Comparison of ENCODE assay signal across 28 cellular contexts in the genomic region with DNA sequence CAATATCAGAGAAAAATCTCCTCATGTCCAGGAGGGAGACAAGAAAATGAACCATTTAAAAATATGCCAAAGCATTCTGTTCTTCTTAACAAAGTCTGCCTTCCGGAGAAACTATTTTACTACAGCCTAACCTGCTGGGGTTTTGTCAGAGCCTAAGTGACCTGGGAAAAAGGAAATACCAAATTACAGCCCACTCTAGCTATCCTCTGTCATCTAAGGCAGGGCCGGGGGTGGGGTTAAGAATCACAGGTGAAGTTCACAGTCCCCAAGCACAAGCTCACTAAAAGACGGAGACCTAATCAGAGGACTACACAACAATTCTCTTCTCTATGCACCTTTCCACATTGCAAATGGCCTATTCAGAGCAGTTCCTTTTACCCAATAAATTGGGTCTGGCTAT.
"Had no signal": no experiment of that assay in that cellular context is flagged by ENCODE, and none has a peak within 500 bp of the region (broad histone marks: within the 10 kb centered on the region; RNA-seq: fewer than 3 reads in every experiment).

No MANE protein-coding gene starts in this region.

- H3K4me1 Mint-ChIP-seq: activated CD4-positive, alpha-beta T cell treated with anti-CD3 and anti-CD28 coated beads, Interleukin-2, amount 10 ng/mL, durations not matched to agents 24 days and 14 days; activated naive CD4-positive, alpha-beta T cell treated with anti-CD3 and anti-CD28 coated beads, Interleukin-2, amount 10 ng/mL, durations not matched to agents 7 days and 5 days; activated naive CD8-positive, alpha-beta T cell treated with anti-CD3 and anti-CD28 coated beads, Interleukin-2, amount 50 U/mL, for 24 hours; brain had no signal

- H3K27me3 Mint-ChIP-seq: activated CD4-positive, alpha-beta memory T cell treated with anti-CD3 and anti-CD28 coated beads for 36 hours; activated CD4-positive, alpha-beta T cell treated with anti-CD3 and anti-CD28 coated beads, Interleukin-2, amount 10 ng/mL, durations not matched to agents 24 days and 14 days; activated naive CD4-positive, alpha-beta T cell treated with anti-CD3 and anti-CD28 coated beads, Interleukin-2, amount 10 ng/mL, durations not matched to agents 7 days and 5 days; activated naive CD8-positive, alpha-beta T cell treated with anti-CD3 and anti-CD28 coated beads, Interleukin-2, amount 50 U/mL, for 24 hours had no signal

- H3K4me3 Mint-ChIP-seq: activated CD4-positive, alpha-beta memory T cell treated with anti-CD3 and anti-CD28 coated beads for 36 hours; activated CD4-positive, alpha-beta T cell treated with anti-CD3 and anti-CD28 coated beads, Interleukin-2, amount 10 ng/mL, durations not matched to agents 24 days and 14 days; activated naive CD4-positive, alpha-beta T cell treated with anti-CD3 and anti-CD28 coated beads, Interleukin-2, amount 10 ng/mL, durations not matched to agents 7 days and 5 days; activated naive CD8-positive, alpha-beta T cell; activated naive CD8-positive, alpha-beta T cell treated with anti-CD3 and anti-CD28 coated beads, Interleukin-2, amount 50 U/mL, for 24 hours; brain had no signal

- H3K27ac Mint-ChIP-seq: activated CD4-positive, alpha-beta memory T cell treated with anti-CD3 and anti-CD28 coated beads for 36 hours; activated CD4-positive, alpha-beta T cell treated with anti-CD3 and anti-CD28 coated beads, Interleukin-2, amount 10 ng/mL, durations not matched to agents 24 days and 14 days; activated naive CD4-positive, alpha-beta T cell treated with anti-CD3 and anti-CD28 coated beads, Interleukin-2, amount 10 ng/mL, durations not matched to agents 7 days and 5 days; activated naive CD8-positive, alpha-beta T cell; activated naive CD8-positive, alpha-beta T cell treated with anti-CD3 and anti-CD28 coated beads, Interleukin-2, amount 50 U/mL, for 24 hours; brain had no signal

- H3K27me3 ChIP-seq: SJCRH30 had no signal

- DNase-seq: activated CD4-positive, alpha-beta memory T cell treated with anti-CD3 and anti-CD28 coated beads for 36 hours; activated CD4-positive, alpha-beta T cell treated with anti-CD3 and anti-CD28 coated beads, Interleukin-2, amount 10 ng/mL, durations not matched to agents 24 days and 14 days; activated CD8-positive, alpha-beta memory T cell treated with anti-CD3 and anti-CD28 coated beads, Interleukin-2, amount 50 U/mL, for 48 hours; activated effector memory CD4-positive, alpha-beta T cell treated with Interleukin-2 at 50 U/mL for 16 hours; activated naive CD4-positive, alpha-beta T cell treated with anti-CD3 and anti-CD28 coated beads, Interleukin-2, amount 10 ng/mL, durations not matched to agents 7 days and 5 days; activated naive CD8-positive, alpha-beta T cell treated with anti-CD3 and anti-CD28 coated beads, Interleukin-2, amount 50 U/mL, for 24 hours; activated T-cell treated with anti-CD3 and anti-CD28 coated beads, Interleukin-2, amount 50 U/mL, for 48 hours; anterior cingulate cortex; caudate nucleus; NCI-H1092 treated with DMSO at 0.1 percent for 48 hours; NCI-H1417; NCI-H1694; NCI-H1930; NCI-H2081 treated with DMSO at 0.1 percent for 48 hours; NCI-H226; NCI-H446 treated with DMSO at 0.1 percent for 48 hours; NCI-H524 treated with DMSO at 0.1 percent for 48 hours; NK-92 treated with Interleukin-12 subunit alpha and Interleukin-12 subunit beta, amount 100 ng/mL, for 24 hours; OCI-M1; SHP77; SJCRH30; T1000; WERI-Rb-1 had no signal

- H3K4me3 ChIP-seq: K562, SJCRH30, SK-N-MC had no signal

- H3K36me3 ChIP-seq: SJCRH30, WERI-Rb-1 had no signal

- ATAC-seq: activated naive CD8-positive, alpha-beta T cell treated with anti-CD3 and anti-CD28 coated beads, Interleukin-2, amount 50 U/mL, for 24 hours; K562 had no signal

- H3K4me1 ChIP-seq: SJCRH30 had no signal

- H3K36me3 Mint-ChIP-seq: activated CD4-positive, alpha-beta memory T cell treated with anti-CD3 and anti-CD28 coated beads for 36 hours; activated naive CD4-positive, alpha-beta T cell treated with anti-CD3 and anti-CD28 coated beads, Interleukin-2, amount 10 ng/mL, durations not matched to agents 7 days and 5 days; brain had no signal

- FAIRE-seq: bronchial epithelial cell, K562 had no signal

- H3K27ac ChIP-seq: SJCRH30, SK-N-MC, WERI-Rb-1 had no signal
